11 cellular contexts compared by ENCODE assay signal in genomic region chr11:123518496-123519054, GRCh38.
DNase-seq lines count a peak whose midpoint lies in the region; ATAC-seq, FAIRE-seq and TF ChIP-seq lines count a peak whose summit lies in the region.
"Had no signal": no experiment of that assay in that cellular context is flagged by ENCODE, and none has a peak within 500 bp of the region (broad histone marks: within the 10 kb centered on the region; RNA-seq: fewer than 3 reads in every experiment).

No MANE protein-coding gene starts in this region.

- no CpG with 5 or more reads among the region's 9 CpGs for WGBS in IMR-90 (ENCODE audit: extremely low coverage in 2 of 2, insufficient read length in 1 of 2), 2 experiments
- 76% methylated on average over 9 of the region's 9 CpGs; no CpG with 5 or more reads in 1 of the 2 experiments for WGBS in H1 (ENCODE audit: extremely low coverage in 1 of 2, insufficient coverage in 1 of 2, insufficient read length in 1 of 2, insufficient replicate concordance in 2 of 2, low coverage in 1 of 2, low lambda C conversion rate in 2 of 2, missing lambda C conversion rate in 1 of 2), 2 experiments

- no peak overlapping the region for H2BK20ac ChIP-seq in IMR-90 (ENCODE audit: low read depth, low read length)
- no peak overlapping the region for H2BK20ac ChIP-seq in H1 (ENCODE audit: low read length)

- H3K27ac ChIP-seq in IMR-90 (ENCODE audit: insufficient read depth, low read length) (no peak overlapping the region), H1 (ENCODE audit: low read depth, low read length) (no peak overlapping the region), left lung (no peak overlapping the region)

- peaks cover 4% of the 10 kb centered on the region for H4K20me1 ChIP-seq in IMR-90 (ENCODE audit: insufficient read depth, low read length)
- H4K20me1 ChIP-seq in H1 (replicated peaks in 1 of 2; ENCODE audit: control insufficient read depth in 1 of 2, insufficient read depth in 2 of 2, low read length in 2 of 2): no peaks in the 10 kb centered on the region

- BruUV-seq in IMR-90 (replicated peaks; lab: Mats Ljungman, UMichigan): no TSS peak

- no peaks in the 10 kb centered on the region for H3K9me3 ChIP-seq in IMR-90 (ENCODE audit: control insufficient read depth, insufficient read depth, low read length)
- no peaks in the 10 kb centered on the region for H3K9me3 ChIP-seq in H1 (ENCODE audit: insufficient read depth in 2 of 2, low read depth in 1 of 2, low read length in 1 of 2)
- no peaks in the 10 kb centered on the region for H3K9me3 ChIP-seq in left lung

- H3K56ac ChIP-seq in IMR-90 (ENCODE audit: extremely low read depth, insufficient read depth, low read length) (no peak overlapping the region), H1 (replicated peaks; ENCODE audit: insufficient read length, low read depth, low read length) (no peak overlapping the region)

- H3K79me1 ChIP-seq in IMR-90 (ENCODE audit: low read depth in 1 of 2, low read length in 2 of 2) (peaks cover 0 to 25% of the 10 kb centered on the region in 2 experiments; a peak in 3 of 4 replicates), H1 (ENCODE audit: low read depth, low read length) (no peaks in the 10 kb centered on the region; the same call in 1 of the 2 replicates)

- peaks cover 8% of the 10 kb centered on the region for H3K4me1 ChIP-seq in IMR-90 (ENCODE audit: control insufficient read depth, insufficient read depth, low read length)
- H3K4me1 ChIP-seq in H1 (replicated peaks in 1 of 4; ENCODE audit: control insufficient read depth in 3 of 4, insufficient read depth in 4 of 4, low read length in 3 of 4): peaks cover 12 to 22% (median 16%) of the 10 kb centered on the region in 4 experiments
- no peaks in the 10 kb centered on the region for H3K4me1 ChIP-seq in left lung

- no peak overlapping the region for H2AK5ac ChIP-seq in IMR-90 (ENCODE audit: low read depth, low read length)
- no peak overlapping the region for H2AK5ac ChIP-seq in H1 (ENCODE audit: low read depth, low read length)

- no peaks in the 10 kb centered on the region for H3K27me3 ChIP-seq in IMR-90 (ENCODE audit: control insufficient read depth, insufficient read depth, low read length)
- no peaks in the 10 kb centered on the region for H3K27me3 ChIP-seq in H1 (replicated peaks in 1 of 4; ENCODE audit: control insufficient read depth in 3 of 4, extremely low read depth in 1 of 4, insufficient read depth in 3 of 4, low read length in 3 of 4)
- peaks cover 0 to 39% of the 10 kb centered on the region in 2 donors for H3K27me3 ChIP-seq in left lung

- H3K4me2 ChIP-seq in IMR-90 (ENCODE audit: low read depth, low read length) (no peak overlapping the region), H1 (ENCODE audit: insufficient read depth in 1 of 2, low read depth in 2 of 2, low read length in 2 of 2) (no peak overlapping the region)

- no peak for TF ChIP-seq CTCF in AG10803 (conservative IDR thresholded peaks at IDR 0.05; ENCODE audit: low read length)
- TF ChIP-seq CTCF in GM20000 (IDR thresholded peaks at IDR 0.05; ENCODE audit: extremely low read depth, missing control alignments): no peak
- no peak for TF ChIP-seq CTCF in IMR-90 (conservative IDR thresholded peaks at IDR 0.05; ENCODE audit: low read depth, low read length)
- TF ChIP-seq CTCF in H1 (IDR thresholded peaks at IDR 0.05; ENCODE audit: control extremely low read depth in 1 of 3, insufficient read depth in 1 of 3, low read depth in 1 of 3, low read length in 3 of 3): no peak
- TF ChIP-seq CTCF in left lung (IDR thresholded peaks at IDR 0.05): no peak

- no peak overlapping the region for H3K4me3 ChIP-seq in AG10803 (ENCODE audit: low read length)
- no peak overlapping the region for H3K4me3 ChIP-seq in IMR-90 (ENCODE audit: insufficient read depth, low read depth, low read length)
- no peak overlapping the region for H3K4me3 ChIP-seq in H1 (ENCODE audit: extremely low read depth in 1 of 4, insufficient read depth in 2 of 4, low read depth in 3 of 4, low read length in 4 of 4)
- no peak overlapping the region for H3K4me3 ChIP-seq in left lung

- CTCF ChIA-PET in IMR-90 (lab: Yijun Ruan, JAX): no interaction called here
- CTCF ChIA-PET in H1 (lab: Charles Lee; ENCODE audit: partially characterized antibody): interaction anchor here (0.7 to 11.3 kb wide), 8 partner anchors 9 to 112 kb away, joined by 3 to 67 read pairs (median 16); no protein-coding TSS in a partner anchor

- no peak overlapping the region for H2BK120ac ChIP-seq in IMR-90 (ENCODE audit: low read depth, low read length)
- H2BK120ac ChIP-seq in H1 (replicated peaks; ENCODE audit: low read depth, low read length): no peak overlapping the region

- intact Hi-C loops in IMR-90 (cut with micrococcal nuclease) (no loop called here), left lung (cut with DNase I) (no loop called here)

- peaks cover 2% of the 10 kb centered on the region; the same call in 1 of the 2 replicates for H3K23me2 ChIP-seq in H1 (ENCODE audit: low read depth, low read length)

- peak overlapping the region; percentile 21 for H2AFZ ChIP-seq in IMR-90 (replicated peaks; ENCODE audit: low read length, poor library complexity)
- no peak overlapping the region for H2AFZ ChIP-seq in H1 (ENCODE audit: low read length)

- no peak for TF ChIP-seq EP300 in H1 (IDR thresholded peaks at IDR 0.05; ENCODE audit: borderline replicate concordance in 1 of 2, low read depth in 2 of 2, low read length in 2 of 2)

- H4K8ac ChIP-seq in IMR-90 (ENCODE audit: low read depth in 2 of 2, low read length in 2 of 2) (no peak overlapping the region), H1 (ENCODE audit: extremely low read depth, insufficient read depth, low read length) (no peak overlapping the region)

- H4K91ac ChIP-seq in IMR-90 (ENCODE audit: insufficient read depth, low read depth, low read length) (no peak overlapping the region), H1 (replicated peaks; ENCODE audit: insufficient read length, low read length) (peak overlapping the region; percentile 36)

- no peak overlapping the region for H3K18ac ChIP-seq in IMR-90 (ENCODE audit: low read depth, low read length)
- no peak overlapping the region for H3K18ac ChIP-seq in H1 (ENCODE audit: extremely low read depth, low read length)

- H2BK5ac ChIP-seq in IMR-90 (ENCODE audit: low read depth, low read length, poor library complexity, severe bottlenecking) (no peak overlapping the region), H1 (ENCODE audit: low read depth, low read length) (peak overlapping the region; percentile 76; the same call in 1 of the 2 replicates)

- no peak overlapping the region for H3K4ac ChIP-seq in IMR-90 (ENCODE audit: low read depth, low read length)
- H3K4ac ChIP-seq in H1 (replicated peaks; ENCODE audit: insufficient read length, low read depth, low read length): no peak overlapping the region

- dilution Hi-C loops in IMR-90 (cut with HindIII; ENCODE audit: low sequenced_read_pairs, unreplicated experiment): no loop called here

- H3K14ac ChIP-seq in IMR-90 (replicated peaks; ENCODE audit: low read depth, low read length) (peak overlapping the region; percentile 21; the same call in 1 of the 2 replicates), H1 (ENCODE audit: insufficient read length) (no peak overlapping the region)

- no peak overlapping the region for H2AK9ac ChIP-seq in IMR-90 (replicated peaks; ENCODE audit: low read depth, low read length, poor library complexity)

- FAIRE-seq in H1 (lab: Jason Lieb, UNC): no peak

- H4K5ac ChIP-seq in IMR-90 (ENCODE audit: low read depth, low read length): no peak overlapping the region
- H4K5ac ChIP-seq in H1 (ENCODE audit: insufficient read length, low read depth, low read length): no peak overlapping the region

- H3K9ac ChIP-seq in IMR-90 (ENCODE audit: low read depth, low read length) (no peak overlapping the region), H1 (replicated peaks in 1 of 4; ENCODE audit: extremely low read depth in 1 of 4, low read depth in 3 of 4, low read length in 3 of 4) (no peak overlapping the region)

- in situ Hi-C loops in IMR-90 (cut with MboI; ENCODE audit: low sequenced_read_pairs): loop anchor here (5.0 kb wide), 1 partner anchor 189 kb away; no protein-coding TSS in a partner anchor

- POLR2A ChIA-PET in IMR-90 (lab: Charles Lee; ENCODE audit: unreplicated experiment): no interaction called here
- POLR2A ChIA-PET in H1 (lab: Charles Lee; ENCODE audit: partially characterized antibody): interaction anchor here (1.1 kb wide), 1 partner anchor 9 kb away, joined by 3 read pairs; no protein-coding TSS in a partner anchor

- H2BK15ac ChIP-seq in IMR-90 (ENCODE audit: low read depth, low read length) (no peak overlapping the region), H1 (ENCODE audit: low read length) (no peak overlapping the region)

- peak overlapping the region; percentile 51; the same call in 1 of the 2 replicates for H3K23ac ChIP-seq in IMR-90 (ENCODE audit: low read depth, low read length)
- no peak overlapping the region for H3K23ac ChIP-seq in H1 (ENCODE audit: insufficient read length)

- TF ChIP-seq POLR2A in IMR-90 (IDR thresholded peaks at IDR 0.05; ENCODE audit: low read depth, low read length) (no peak), H1 (IDR thresholded peaks at IDR 0.05; ENCODE audit: control extremely low read depth in 1 of 2, low read depth in 2 of 2, low read length in 2 of 2) (no peak)

- DNase-seq in AG10803 (ENCODE audit: low read depth) (peak; percentile 5), GM20000 (ENCODE audit: low spot score) (peak; percentile 29), IMR-90 (no peak), H1 (ENCODE audit: low read depth in 1 of 2, low spot score in 2 of 2) (no peak), NCI-H2196 (lab: John Stamatoyannopoulos, UW; ENCODE audit: unreplicated experiment) (no peak), left lung (no peak)
- DNase-seq in activated CD8-positive, alpha-beta memory T cell treated with anti-CD3 and anti-CD28 coated beads, Interleukin-2, amount 50 U/mL, for 48 hours: no peak
- DNase-seq: activated CD4-positive, CD25-positive, alpha-beta regulatory T cell; activated T-cell treated with anti-CD3 and anti-CD28 coated beads, Interleukin-2, amount 50 U/mL, for 48 hours; Right ventricle myocardium superior had no signal

- TF ChIP-seq RAD21 in IMR-90 (IDR thresholded peaks at IDR 0.05; ENCODE audit: low read length) (no peak), H1 (IDR thresholded peaks at IDR 0.05 in 1 of 2, conservative IDR thresholded peaks at IDR 0.05 in 1 of 2; ENCODE audit: low read depth in 2 of 2, low read length in 2 of 2) (no peak)

- 0 out of 4 replicates have a peak, but pooled peaks cover 0 to 4% of the 10 kb centered on the region in 2 experiments for H3K79me2 ChIP-seq in H1 (ENCODE audit: control insufficient read depth in 1 of 2, insufficient read depth in 2 of 2, low read length in 2 of 2)

- H3K36me3 ChIP-seq in IMR-90 (ENCODE audit: control insufficient read depth, insufficient read depth, low read length) (no peaks in the 10 kb centered on the region), H1 (ENCODE audit: control insufficient read depth in 2 of 4, insufficient read depth in 4 of 4, low read length in 3 of 4) (no peaks in the 10 kb centered on the region), left lung (no peaks in the 10 kb centered on the region)

- H2BK12ac ChIP-seq in H1 (ENCODE audit: low read depth, low read length): no peak overlapping the region

- peaks cover 6% of the 10 kb centered on the region; the same call in 1 of the 2 replicates for H3K9me1 ChIP-seq in IMR-90 (ENCODE audit: insufficient read depth, low read length)

- ATAC-seq in IMR-90 (ENCODE audit: low read depth) (peak; percentile 27; the same call in 1 of the 2 replicates), left lung (no peak), esophagus mucosa (no peak)

Comparison
In these comparisons a context has a peak if more than half of its experiments do, and no peak if none do; other contexts are left out.
1. DNase-seq: peak in AG10803 (single experiment) and GM20000 (single experiment); none in IMR-90 (single experiment), H1 (0 of 2), NCI-H2196 (single experiment), left lung (0 of 2) and activated CD8-positive, alpha-beta memory T cell treated with anti-CD3 and anti-CD28 coated beads, Interleukin-2, amount 50 U/mL, for 48 hours (single experiment).